In genomic region chr3:111734652-111735051, GRCh38 we compare ENCODE assay signal across 1 cellular context.
TF ChIP-seq lines count a peak whose summit lies in the region.

No MANE protein-coding gene starts in this region.

TF ChIP-seq in IMR-90, 13 proteins besides CTCF, POLR2A, EP300 and RAD21:
- TF ChIP-seq ELK1 (IDR thresholded peaks at IDR 0.05; ENCODE audit: borderline replicate concordance, low read depth, low read length), result no peak
- TF ChIP-seq RFX5 (IDR thresholded peaks at IDR 0.05; ENCODE audit: low read depth, low read length), result no peak
- TF ChIP-seq BHLHE40 (IDR thresholded peaks at IDR 0.05; ENCODE audit: low read depth, low read length), result no peak
- no peak for TF ChIP-seq RCOR1 (IDR thresholded peaks at IDR 0.05; ENCODE audit: insufficient replicate concordance, low read length)
- TF ChIP-seq MAZ (IDR thresholded peaks at IDR 0.05; ENCODE audit: borderline replicate concordance, low read depth, low read length), result no peak
- TF ChIP-seq USF2 (IDR thresholded peaks at IDR 0.05; ENCODE audit: low read depth, low read length), result no peak
- no peak for TF ChIP-seq SMC3 (IDR thresholded peaks at IDR 0.05; ENCODE audit: low read depth, low read length)
- no peak for TF ChIP-seq CEBPB (IDR thresholded peaks at IDR 0.05; ENCODE audit: low read depth, low read length)
TF ChIP-seq in IMR-90: peak in this region for 0.
